ENCODE assay signal across 10 cellular contexts in the genomic region with DNA sequence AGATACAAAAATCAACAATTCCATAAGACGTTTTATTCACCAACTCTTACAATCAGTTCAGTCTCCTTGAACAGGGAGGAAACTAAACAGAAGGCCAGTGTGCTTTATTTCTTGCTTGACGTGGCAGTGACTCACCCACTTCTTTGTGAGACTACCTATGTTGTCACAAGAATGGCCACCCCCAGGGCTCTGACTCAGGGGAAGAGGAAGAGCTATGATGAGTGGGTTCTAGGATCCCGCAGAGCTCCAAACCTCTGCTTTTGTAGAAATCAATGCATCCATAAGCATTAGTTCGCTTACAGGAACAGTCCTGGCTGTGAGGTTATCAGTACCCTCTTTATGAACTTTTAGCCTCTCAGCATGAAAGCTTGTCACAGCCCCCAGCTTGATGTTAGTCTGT.
A peak's percentile ranks its signal among the peaks of the same experiment; 100 is the strongest.
DNase-seq lines count a peak whose midpoint lies in the region; ATAC-seq and TF ChIP-seq lines count a peak whose summit lies in the region.
"Had no signal": no experiment of that assay in that cellular context is flagged by ENCODE, and none has a peak within 500 bp of the region (broad histone marks: within the 10 kb centered on the region; RNA-seq: fewer than 3 reads in every experiment).

No MANE protein-coding gene starts in this region.

- TF ChIP-seq CTCF in RWPE2 (IDR thresholded peaks at IDR 0.05; ENCODE audit: poor library complexity, severe bottlenecking) (no peak), foreskin keratinocyte (conservative IDR thresholded peaks at IDR 0.05) (no peak)

- H3K27ac ChIP-seq in RWPE2 (ENCODE audit: poor library complexity, severe bottlenecking): peak overlapping the region; percentile 93
- H3K27ac ChIP-seq in foreskin keratinocyte: peak overlapping the region; percentile 92

- ATAC-seq in activated T-cell treated with anti-CD3 and anti-CD28 coated beads, Interleukin-2, amount 50 U/mL, for 72 hours (replicated peaks in 1 of 2): peak; percentile 73 to 88
- ATAC-seq in activated T-cell treated with anti-CD3 and anti-CD28 coated beads, Interleukin-2, amount 50 U/mL, for 4 hours: no peak
- ATAC-seq in RWPE2 (ENCODE audit: low read depth) (peak; percentile 99), foreskin keratinocyte (peak; percentile 99)
- ATAC-seq in stimulated activated effector memory CD8-positive, alpha-beta T cell treated with anti-CD3 and anti-CD28 coated beads, Interleukin-12 subunit alpha, Interleukin-12 subunit beta, amount 100 ng/mL, for 72 hours: peak; percentile 89

- no peaks in the 10 kb centered on the region for H3K9me3 ChIP-seq in RWPE2 (ENCODE audit: severe bottlenecking)

- H3K36me3 Mint-ChIP-seq in activated T-cell treated with anti-CD3 and anti-CD28 coated beads, Interleukin-2, amount 50 U/mL, for 72 hours (ENCODE audit: insufficient read depth in 2 of 2): no peaks in the 10 kb centered on the region
- no peaks in the 10 kb centered on the region for H3K36me3 Mint-ChIP-seq in activated T-cell treated with anti-CD3 and anti-CD28 coated beads, Interleukin-2, amount 50 U/mL, for 4 hours (ENCODE audit: insufficient read depth)
- no peaks in the 10 kb centered on the region for H3K36me3 Mint-ChIP-seq in stimulated activated effector memory CD8-positive, alpha-beta T cell treated with anti-CD3 and anti-CD28 coated beads, Interleukin-12 subunit alpha, Interleukin-12 subunit beta, amount 100 ng/mL, for 72 hours

- DNase-seq in activated T-cell treated with anti-CD3 and anti-CD28 coated beads, Interleukin-2, amount 50 U/mL, for 72 hours: peak; percentile 26 to 33
- no peak for DNase-seq in activated T-cell treated with anti-CD3 and anti-CD28 coated beads, Interleukin-2, amount 50 U/mL, for 4 hours
- DNase-seq in RWPE2 (ENCODE audit: low spot score) (peak; percentile 98), foreskin keratinocyte (peak; percentile 95 to 98), midbrain (lab: John Stamatoyannopoulos, UW) (no peak), NCI-H524 treated with DMSO at 0.1 percent for 48 hours (lab: John Stamatoyannopoulos, UW) (no peak), KBM-7 (no peak)
- no peak for DNase-seq in stimulated activated effector memory CD8-positive, alpha-beta T cell treated with anti-CD3 and anti-CD28 coated beads, Interleukin-12 subunit alpha, Interleukin-12 subunit beta, amount 100 ng/mL, for 72 hours (ENCODE audit: low spot score in 2 of 2)
- DNase-seq: DND-41, hippocampal formation had no signal

- peaks cover 7% of the 10 kb centered on the region for H3K27me3 Mint-ChIP-seq in activated T-cell treated with anti-CD3 and anti-CD28 coated beads, Interleukin-2, amount 50 U/mL, for 72 hours (ENCODE audit: low read depth)
- peaks cover 12% of the 10 kb centered on the region for H3K27me3 Mint-ChIP-seq in activated T-cell treated with anti-CD3 and anti-CD28 coated beads, Interleukin-2, amount 50 U/mL, for 4 hours (ENCODE audit: low read depth)

- peaks cover 88% of the 10 kb centered on the region for H3K36me3 ChIP-seq in RWPE2 (ENCODE audit: low read depth)

- H3K4me3 Mint-ChIP-seq in activated T-cell treated with anti-CD3 and anti-CD28 coated beads, Interleukin-2, amount 50 U/mL, for 72 hours: no peak overlapping the region
- H3K4me3 Mint-ChIP-seq in activated T-cell treated with anti-CD3 and anti-CD28 coated beads, Interleukin-2, amount 50 U/mL, for 4 hours: no peak overlapping the region
- no peak overlapping the region for H3K4me3 Mint-ChIP-seq in stimulated activated effector memory CD8-positive, alpha-beta T cell treated with anti-CD3 and anti-CD28 coated beads, Interleukin-12 subunit alpha, Interleukin-12 subunit beta, amount 100 ng/mL, for 72 hours

- H3K4me1 Mint-ChIP-seq in activated T-cell treated with anti-CD3 and anti-CD28 coated beads, Interleukin-2, amount 50 U/mL, for 72 hours (ENCODE audit: low read depth): no peaks in the 10 kb centered on the region
- no peaks in the 10 kb centered on the region for H3K4me1 Mint-ChIP-seq in activated T-cell treated with anti-CD3 and anti-CD28 coated beads, Interleukin-2, amount 50 U/mL, for 4 hours (ENCODE audit: low read depth)
- no peaks in the 10 kb centered on the region for H3K4me1 Mint-ChIP-seq in stimulated activated effector memory CD8-positive, alpha-beta T cell treated with anti-CD3 and anti-CD28 coated beads, Interleukin-12 subunit alpha, Interleukin-12 subunit beta, amount 100 ng/mL, for 72 hours

- no peak overlapping the region for H3K4me3 ChIP-seq in RWPE2 (ENCODE audit: severe bottlenecking)

- no peak overlapping the region for H3K27ac Mint-ChIP-seq in activated T-cell treated with anti-CD3 and anti-CD28 coated beads, Interleukin-2, amount 50 U/mL, for 72 hours
- H3K27ac Mint-ChIP-seq in stimulated activated effector memory CD8-positive, alpha-beta T cell treated with anti-CD3 and anti-CD28 coated beads, Interleukin-12 subunit alpha, Interleukin-12 subunit beta, amount 100 ng/mL, for 72 hours: no peak overlapping the region

- H3K27me3 ChIP-seq in RWPE2 (ENCODE audit: insufficient read depth, poor library complexity, severe bottlenecking) (no peaks in the 10 kb centered on the region), foreskin keratinocyte (no peaks in the 10 kb centered on the region)

- H3K9me3 Mint-ChIP-seq in activated T-cell treated with anti-CD3 and anti-CD28 coated beads, Interleukin-2, amount 50 U/mL, for 72 hours: no peaks in the 10 kb centered on the region
- H3K9me3 Mint-ChIP-seq in activated T-cell treated with anti-CD3 and anti-CD28 coated beads, Interleukin-2, amount 50 U/mL, for 4 hours: no peaks in the 10 kb centered on the region
- no peaks in the 10 kb centered on the region for H3K9me3 Mint-ChIP-seq in stimulated activated effector memory CD8-positive, alpha-beta T cell treated with anti-CD3 and anti-CD28 coated beads, Interleukin-12 subunit alpha, Interleukin-12 subunit beta, amount 100 ng/mL, for 72 hours

- H3K4me1 ChIP-seq in RWPE2 (ENCODE audit: insufficient read depth, poor library complexity, severe bottlenecking): peaks cover 25% of the 10 kb centered on the region
- H3K4me1 ChIP-seq in foreskin keratinocyte: peaks cover 27% of the 10 kb centered on the region

- in situ Hi-C loops in KBM-7 (cut with MboI; ENCODE audit: low pct_unique_long_range_greater_than_20kb, low sequenced_read_pairs): no loop called here

Comparison
In these comparisons a context has a peak if more than half of its experiments do, and no peak if none do; other contexts are left out.
1. ATAC-seq: peak in activated T-cell treated with anti-CD3 and anti-CD28 coated beads, Interleukin-2, amount 50 U/mL, for 72 hours (2 of 2), RWPE2 (single experiment), foreskin keratinocyte (single experiment) and stimulated activated effector memory CD8-positive, alpha-beta T cell treated with anti-CD3 and anti-CD28 coated beads, Interleukin-12 subunit alpha, Interleukin-12 subunit beta, amount 100 ng/mL, for 72 hours (single experiment); none in activated T-cell treated with anti-CD3 and anti-CD28 coated beads, Interleukin-2, amount 50 U/mL, for 4 hours (0 of 2).
2. DNase-seq: peak in activated T-cell treated with anti-CD3 and anti-CD28 coated beads, Interleukin-2, amount 50 U/mL, for 72 hours (2 of 2), RWPE2 (single experiment) and foreskin keratinocyte (2 of 2); none in activated T-cell treated with anti-CD3 and anti-CD28 coated beads, Interleukin-2, amount 50 U/mL, for 4 hours (single experiment), stimulated activated effector memory CD8-positive, alpha-beta T cell treated with anti-CD3 and anti-CD28 coated beads, Interleukin-12 subunit alpha, Interleukin-12 subunit beta, amount 100 ng/mL, for 72 hours (0 of 2), midbrain (single experiment), NCI-H524 treated with DMSO at 0.1 percent for 48 hours (single experiment) and KBM-7 (single experiment).